1 cellular context compared by ENCODE assay signal in the genomic region with DNA sequence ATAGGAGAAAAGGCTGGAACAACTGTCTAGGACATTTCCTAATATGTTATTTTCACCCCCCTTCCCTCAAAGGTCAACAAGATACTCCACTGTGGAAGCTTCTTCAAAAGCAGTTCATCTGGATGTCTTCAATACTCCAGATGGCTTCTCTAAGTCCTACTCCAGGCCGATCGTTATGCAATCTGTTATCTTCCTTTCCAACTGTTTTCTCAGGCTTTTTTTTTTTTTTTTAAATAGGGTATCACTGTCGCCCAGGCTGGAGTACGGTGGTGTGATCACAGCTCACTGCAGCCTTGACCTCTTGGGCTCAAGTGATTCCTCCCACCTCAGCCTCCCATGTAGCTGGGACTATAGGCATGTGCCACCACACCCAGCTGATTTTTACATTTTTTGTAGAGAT.
TF ChIP-seq lines count a peak whose summit lies in the region.

No MANE protein-coding gene starts in this region.

TF ChIP-seq in K562, 482 proteins besides CTCF, POLR2A, EP300 and RAD21 (continued from another document and continues in another):
- TF ChIP-seq, protein P1, sequence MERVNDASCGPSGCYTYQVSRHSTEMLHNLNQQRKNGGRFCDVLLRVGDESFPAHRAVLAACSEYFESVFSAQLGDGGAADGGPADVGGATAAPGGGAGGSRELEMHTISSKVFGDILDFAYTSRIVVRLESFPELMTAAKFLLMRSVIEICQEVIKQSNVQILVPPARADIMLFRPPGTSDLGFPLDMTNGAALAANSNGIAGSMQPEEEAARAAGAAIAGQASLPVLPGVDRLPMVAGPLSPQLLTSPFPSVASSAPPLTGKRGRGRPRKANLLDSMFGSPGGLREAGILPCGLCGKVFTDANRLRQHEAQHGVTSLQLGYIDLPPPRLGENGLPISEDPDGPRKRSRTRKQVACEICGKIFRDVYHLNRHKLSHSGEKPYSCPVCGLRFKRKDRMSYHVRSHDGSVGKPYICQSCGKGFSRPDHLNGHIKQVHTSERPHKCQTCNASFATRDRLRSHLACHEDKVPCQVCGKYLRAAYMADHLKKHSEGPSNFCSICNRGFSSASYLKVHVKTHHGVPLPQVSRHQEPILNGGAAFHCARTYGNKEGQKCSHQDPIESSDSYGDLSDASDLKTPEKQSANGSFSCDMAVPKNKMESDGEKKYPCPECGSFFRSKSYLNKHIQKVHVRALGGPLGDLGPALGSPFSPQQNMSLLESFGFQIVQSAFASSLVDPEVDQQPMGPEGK (CRISPR knock-in tag; IDR thresholded peaks at IDR 0.05; ENCODE audit: borderline replicate concordance): no peak
- TF ChIP-seq DPF2 (IDR thresholded peaks at IDR 0.05) (peak; percentile 93), ZNF583 (CRISPR knock-in tag; IDR thresholded peaks at IDR 0.05) (no peak), ELF1 (tag; IDR thresholded peaks at IDR 0.05) (no peak), FOXP1 (CRISPR knock-in tag; IDR thresholded peaks at IDR 0.05) (no peak), NR2F6 (CRISPR knock-in tag; IDR thresholded peaks at IDR 0.05) (no peak), ZEB2 (IDR thresholded peaks at IDR 0.05) (peak; percentile 63; the same call in 1 of the 2 replicates), ARID1B (IDR thresholded peaks at IDR 0.05) (peak; percentile 96), CBFA2T2 (conservative IDR thresholded peaks at IDR 0.05) (peak; percentile 97), RNF219 (CRISPR knock-in tag; IDR thresholded peaks at IDR 0.05) (no peak), HMG20A (CRISPR knock-in tag; conservative IDR thresholded peaks at IDR 0.05) (no peak), SMARCC2 (IDR thresholded peaks at IDR 0.05; ENCODE audit: low read depth) (peak; percentile 81), CBFA2T3 (IDR thresholded peaks at IDR 0.05) (peak; percentile 98), ERF (CRISPR knock-in tag; IDR thresholded peaks at IDR 0.05) (no peak), ZZZ3 (IDR thresholded peaks at IDR 0.05) (no peak), MCM2 (IDR thresholded peaks at IDR 0.05; ENCODE audit: low read depth) (no peak), BDP1 (IDR thresholded peaks at IDR 0.05; ENCODE audit: insufficient read depth, insufficient read length) (no peak), ZNF311 (CRISPR knock-in tag; IDR thresholded peaks at IDR 0.05) (no peak), HMBOX1 (IDR thresholded peaks at IDR 0.05) (peak; percentile 17; the same call in 1 of the 2 replicates), ZNF239 (CRISPR knock-in tag; IDR thresholded peaks at IDR 0.05) (no peak), ZNF57 (CRISPR knock-in tag; IDR thresholded peaks at IDR 0.05) (no peak), MTA3 (IDR thresholded peaks at IDR 0.05; ENCODE audit: borderline replicate concordance) (no peak), MCM3 (IDR thresholded peaks at IDR 0.05) (no peak), ZNF140 (CRISPR knock-in tag; IDR thresholded peaks at IDR 0.05) (no peak), JUND (IDR thresholded peaks at IDR 0.05; ENCODE audit: borderline replicate concordance, low read depth, low read length) (peak; percentile 42; the same call in 1 of the 2 replicates), JUND (tag; IDR thresholded peaks at IDR 0.05; ENCODE audit: borderline replicate concordance, low read depth, low read length) (no peak; the same call in 2 of the 3 replicates), HNRNPL (IDR thresholded peaks at IDR 0.05; ENCODE audit: low read depth, low read length) (no peak), SREBF1 (IDR thresholded peaks at IDR 0.05; ENCODE audit: borderline replicate concordance, low read depth, low read length) (peak; percentile 51; the same call in 1 of the 2 replicates), KAT8 (IDR thresholded peaks at IDR 0.05; ENCODE audit: low read depth) (no peak), SOX6 (IDR thresholded peaks at IDR 0.05) (peak; percentile 79), GATA2 (CRISPR knock-in tag; IDR thresholded peaks at IDR 0.05) (peak; percentile 89), ETS1 (conservative IDR thresholded peaks at IDR 0.05; ENCODE audit: control insufficient read depth, low read depth, low read length) (no peak), ZNF589 (CRISPR knock-in tag; IDR thresholded peaks at IDR 0.05; ENCODE audit: low read depth) (peak; percentile 96), SP2 (IDR thresholded peaks at IDR 0.05; ENCODE audit: extremely low read depth, low read depth, low read length, poor library complexity, severe bottlenecking) (no peak), ZNF146 (CRISPR knock-in tag; IDR thresholded peaks at IDR 0.05; ENCODE audit: unreplicated experiment) (no peak), NR2C2 (CRISPR knock-in tag; IDR thresholded peaks at IDR 0.05) (no peak), NR2C2 (tag; IDR thresholded peaks at IDR 0.05) (peak; percentile 87), CBX1 (IDR thresholded peaks at IDR 0.05; ENCODE audit: low read depth) (no peak; the same call in 1 of the 2 replicates), ESRRA (IDR thresholded peaks at IDR 0.05; ENCODE audit: borderline replicate concordance, low read depth) (no peak), CBX3 (IDR thresholded peaks at IDR 0.05; ENCODE audit: borderline replicate concordance in 1 of 2, low read length in 2 of 2) (no peak), RNF2 (IDR thresholded peaks at IDR 0.05) (0 out of 2 replicates have a peak, but pooled peaks have one; percentile 40), RUNX1 (IDR thresholded peaks at IDR 0.05; ENCODE audit: low read depth) (no peak), SMAD2 (IDR thresholded peaks at IDR 0.05; ENCODE audit: low read depth, low read length) (no peak), SMAD1 (IDR thresholded peaks at IDR 0.05; ENCODE audit: low read depth, low read length, partially characterized antibody) (peak; percentile 91), ZNF197 (CRISPR knock-in tag; IDR thresholded peaks at IDR 0.05; ENCODE audit: low read depth) (peak; percentile 51), ZNF217 (CRISPR knock-in tag; IDR thresholded peaks at IDR 0.05) (no peak), HDAC3 (IDR thresholded peaks at IDR 0.05; ENCODE audit: borderline replicate concordance, partially characterized antibody) (peak; percentile 73), POLR2G (IDR thresholded peaks at IDR 0.05; ENCODE audit: low read depth, low read length) (no peak), HOMEZ (CRISPR knock-in tag; IDR thresholded peaks at IDR 0.05) (no peak), L3MBTL2 (IDR thresholded peaks at IDR 0.05) (peak; percentile 49; the same call in 1 of the 2 replicates), CHD1 (IDR thresholded peaks at IDR 0.05; ENCODE audit: low read length) (no peak), BRF1 (IDR thresholded peaks at IDR 0.05; ENCODE audit: borderline replicate concordance, extremely low read depth, insufficient read length) (no peak), KLF10 (CRISPR knock-in tag; IDR thresholded peaks at IDR 0.05) (no peak), ZNF766 (CRISPR knock-in tag; conservative IDR thresholded peaks at IDR 0.05) (peak; percentile 63; the same call in 1 of the 2 replicates)
- TF ChIP-seq, protein P2, sequence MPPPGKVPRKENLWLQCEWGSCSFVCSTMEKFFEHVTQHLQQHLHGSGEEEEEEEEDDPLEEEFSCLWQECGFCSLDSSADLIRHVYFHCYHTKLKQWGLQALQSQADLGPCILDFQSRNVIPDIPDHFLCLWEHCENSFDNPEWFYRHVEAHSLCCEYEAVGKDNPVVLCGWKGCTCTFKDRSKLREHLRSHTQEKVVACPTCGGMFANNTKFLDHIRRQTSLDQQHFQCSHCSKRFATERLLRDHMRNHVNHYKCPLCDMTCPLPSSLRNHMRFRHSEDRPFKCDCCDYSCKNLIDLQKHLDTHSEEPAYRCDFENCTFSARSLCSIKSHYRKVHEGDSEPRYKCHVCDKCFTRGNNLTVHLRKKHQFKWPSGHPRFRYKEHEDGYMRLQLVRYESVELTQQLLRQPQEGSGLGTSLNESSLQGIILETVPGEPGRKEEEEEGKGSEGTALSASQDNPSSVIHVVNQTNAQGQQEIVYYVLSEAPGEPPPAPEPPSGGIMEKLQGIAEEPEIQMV (tag; conservative IDR thresholded peaks at IDR 0.05; ENCODE audit: low read depth): no peak
- TF ChIP-seq, protein P3, sequence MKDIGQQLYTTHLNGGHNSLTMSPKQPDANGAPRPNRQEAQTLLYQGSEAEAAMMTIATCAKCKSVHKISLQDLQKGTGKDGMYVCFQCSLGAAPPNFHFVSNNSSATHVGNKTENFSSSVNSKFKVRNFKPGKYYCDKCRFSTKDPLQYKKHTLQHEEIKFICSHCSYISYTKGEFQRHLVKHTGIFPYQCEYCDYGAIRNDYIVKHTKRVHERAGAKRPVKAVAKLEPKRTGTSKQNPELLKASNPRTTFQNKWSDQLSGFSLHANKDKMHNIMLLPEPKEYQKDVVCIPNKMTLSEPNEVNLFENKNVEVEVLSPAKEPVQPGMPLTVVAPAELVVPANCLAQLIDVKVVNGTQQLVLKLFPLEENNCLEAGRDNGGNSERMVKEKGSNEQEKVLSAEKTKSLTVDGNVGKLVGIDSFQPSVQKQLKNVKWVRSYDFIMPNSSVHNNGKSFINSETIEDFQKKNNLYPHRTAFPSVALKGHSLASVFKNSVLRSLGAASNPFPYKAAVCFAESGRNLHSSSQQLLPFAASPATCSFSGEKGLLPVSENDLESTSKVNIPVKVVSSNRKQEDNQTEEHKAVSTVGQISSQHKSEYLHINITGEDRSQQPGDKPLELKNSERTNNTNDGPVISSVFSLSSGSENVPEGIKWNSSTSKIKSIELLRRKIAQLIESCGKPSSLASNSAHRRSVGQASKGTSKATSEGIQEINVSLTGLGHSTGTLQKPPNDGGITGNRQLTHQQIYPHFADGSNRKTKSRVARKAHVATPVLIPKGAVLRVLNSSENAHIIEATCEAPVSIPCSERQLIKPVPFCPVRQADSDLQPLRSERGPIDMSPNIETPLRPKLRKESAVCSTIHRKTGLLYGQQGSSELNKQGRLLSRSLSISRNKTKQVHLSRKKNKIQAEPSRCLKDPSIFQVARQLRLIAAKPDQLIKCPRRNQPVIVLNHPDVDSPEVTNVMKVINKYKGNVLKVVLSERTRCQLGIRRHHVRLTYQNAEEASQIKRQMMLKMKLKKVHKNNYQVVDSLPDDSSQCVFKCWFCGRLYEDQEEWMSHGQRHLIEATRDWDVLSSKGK (CRISPR knock-in tag; IDR thresholded peaks at IDR 0.05): no peak
- TF ChIP-seq, protein P4, sequence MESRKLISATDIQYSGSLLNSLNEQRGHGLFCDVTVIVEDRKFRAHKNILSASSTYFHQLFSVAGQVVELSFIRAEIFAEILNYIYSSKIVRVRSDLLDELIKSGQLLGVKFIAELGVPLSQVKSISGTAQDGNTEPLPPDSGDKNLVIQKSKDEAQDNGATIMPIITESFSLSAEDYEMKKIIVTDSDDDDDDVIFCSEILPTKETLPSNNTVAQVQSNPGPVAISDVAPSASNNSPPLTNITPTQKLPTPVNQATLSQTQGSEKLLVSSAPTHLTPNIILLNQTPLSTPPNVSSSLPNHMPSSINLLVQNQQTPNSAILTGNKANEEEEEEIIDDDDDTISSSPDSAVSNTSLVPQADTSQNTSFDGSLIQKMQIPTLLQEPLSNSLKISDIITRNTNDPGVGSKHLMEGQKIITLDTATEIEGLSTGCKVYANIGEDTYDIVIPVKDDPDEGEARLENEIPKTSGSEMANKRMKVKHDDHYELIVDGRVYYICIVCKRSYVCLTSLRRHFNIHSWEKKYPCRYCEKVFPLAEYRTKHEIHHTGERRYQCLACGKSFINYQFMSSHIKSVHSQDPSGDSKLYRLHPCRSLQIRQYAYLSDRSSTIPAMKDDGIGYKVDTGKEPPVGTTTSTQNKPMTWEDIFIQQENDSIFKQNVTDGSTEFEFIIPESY (CRISPR knock-in tag; IDR thresholded peaks at IDR 0.05): no peak
